ENCODE assay signal across 24 cellular contexts in genomic region chr6:149158076-149158475, GRCh38.
DNase-seq lines count a peak whose midpoint lies in the region; ATAC-seq, FAIRE-seq and TF ChIP-seq lines count a peak whose summit lies in the region.
"Had no signal": no experiment of that assay in that cellular context is flagged by ENCODE, and none has a peak within 500 bp of the region (broad histone marks: within the 10 kb centered on the region; RNA-seq: fewer than 3 reads in every experiment).

No MANE protein-coding gene starts in this region.

- H3F3A ChIP-seq in GM23338 (replicated peaks; ENCODE audit: low read depth) (no peaks in the 10 kb centered on the region), neural progenitor cell (ENCODE audit: low read depth) (no peaks in the 10 kb centered on the region)

- no peak overlapping the region for H2BK12ac ChIP-seq in H1 (ENCODE audit: low read depth, low read length)

- intact Hi-C loops in Right ventricle myocardium superior (cut with DNase I), result no loop called here

- no peak for FAIRE-seq in H1 (lab: Jason Lieb, UNC)
- FAIRE-seq: A204.1, D721Med, G401.6, GM12891, GM19239 had no signal

- TF ChIP-seq EP300 in H1 (IDR thresholded peaks at IDR 0.05; ENCODE audit: borderline replicate concordance in 1 of 2, low read depth in 2 of 2, low read length in 2 of 2), result no peak

- 93% methylated on average over 6 of the region's 6 CpGs for WGBS in HUES64
- 92% methylated on average over 6 of the region's 6 CpGs; no CpG with 5 or more reads in 1 of the 2 experiments for WGBS in H1 (ENCODE audit: extremely low coverage in 1 of 2, insufficient coverage in 1 of 2, insufficient read length in 1 of 2, insufficient replicate concordance in 2 of 2, low coverage in 1 of 2, low lambda C conversion rate in 2 of 2, missing lambda C conversion rate in 1 of 2), 2 experiments

- no peak overlapping the region for H4K5ac ChIP-seq in H1 (ENCODE audit: insufficient read length, low read depth, low read length)

- H3K4ac ChIP-seq in H1 (replicated peaks; ENCODE audit: insufficient read length, low read depth, low read length), result no peak overlapping the region

- H3K27me3 Mint-ChIP-seq in GM23338 (ENCODE audit: insufficient read depth, low read depth, poor library complexity), result peaks cover 4% of the 10 kb centered on the region
- peaks cover 2% of the 10 kb centered on the region for H3K27me3 Mint-ChIP-seq in neural progenitor cell (ENCODE audit: insufficient read depth, low read depth)
- no peaks in the 10 kb centered on the region for H3K27me3 Mint-ChIP-seq in T-cell
- H3K27me3 Mint-ChIP-seq: B cell; CD4-positive, alpha-beta T cell had no signal

- H4K20me1 ChIP-seq in GM23338 (replicated peaks; ENCODE audit: insufficient read depth) (no peaks in the 10 kb centered on the region), H1 (replicated peaks in 1 of 2; ENCODE audit: control insufficient read depth in 1 of 2, insufficient read depth in 2 of 2, low read length in 2 of 2) (no peaks in the 10 kb centered on the region), neural progenitor cell (ENCODE audit: low read depth) (no peaks in the 10 kb centered on the region)
- H4K20me1 ChIP-seq: BLaER1 treated with 17β-estradiol and CSF1 and Interleukin-3, amounts not matched to agents 10 nM and 100 nM had no signal

- peak overlapping the region; percentile 30; the same call in 1 of the 2 replicates for H4K8ac ChIP-seq in H1 (ENCODE audit: extremely low read depth, insufficient read depth, low read length)

- H3K4me3 Mint-ChIP-seq in GM23338 (no peak overlapping the region), neural progenitor cell (no peak overlapping the region), T-cell (no peak overlapping the region)
- H3K4me3 Mint-ChIP-seq: B cell; CD4-positive, alpha-beta T cell; CD8-positive, alpha-beta T cell had no signal

- H3K4me1 ChIP-seq in GM23338 (ENCODE audit: insufficient read depth) (peaks cover 16% of the 10 kb centered on the region), HUES64 (ENCODE audit: insufficient read depth, low read length) (peaks cover 16% of the 10 kb centered on the region; the same call in 1 of the 2 replicates), H1 (replicated peaks in 1 of 4; ENCODE audit: control insufficient read depth in 3 of 4, insufficient read depth in 4 of 4, low read length in 3 of 4) (peaks cover 0 to 7% (median 2%) of the 10 kb centered on the region in 4 experiments; a peak in 2 of 7 replicates), neural progenitor cell (peaks cover 6% of the 10 kb centered on the region)

- no peaks in the 10 kb centered on the region for H3K36me3 ChIP-seq in GM23338 (ENCODE audit: insufficient read depth)
- H3K36me3 ChIP-seq in HUES64 (ENCODE audit: insufficient read depth, low read length), result no peaks in the 10 kb centered on the region
- no peaks in the 10 kb centered on the region for H3K36me3 ChIP-seq in H1 (ENCODE audit: control insufficient read depth in 2 of 4, insufficient read depth in 4 of 4, low read length in 3 of 4)
- H3K36me3 ChIP-seq in neural progenitor cell, result no peaks in the 10 kb centered on the region
- H3K36me3 ChIP-seq in MG63, result no peaks in the 10 kb centered on the region
- H3K36me3 ChIP-seq: BLaER1 treated with 17β-estradiol and CSF1 and Interleukin-3, amounts not matched to agents 10 nM and 100 nM had no signal

- H3K14ac ChIP-seq in H1 (ENCODE audit: insufficient read length), result no peak overlapping the region

- H4K91ac ChIP-seq in H1 (replicated peaks; ENCODE audit: insufficient read length, low read length), result no peak overlapping the region

- H3K9me2 ChIP-seq in GM23338 (ENCODE audit: insufficient read depth), result peaks cover 8% of the 10 kb centered on the region; the same call in 1 of the 2 replicates

- H3K27me3 ChIP-seq in GM23338 (ENCODE audit: insufficient read depth), result no peaks in the 10 kb centered on the region
- H3K27me3 ChIP-seq in HUES64 (ENCODE audit: insufficient read depth, low read length), result no peaks in the 10 kb centered on the region
- no peaks in the 10 kb centered on the region for H3K27me3 ChIP-seq in H1 (replicated peaks in 1 of 4; ENCODE audit: control insufficient read depth in 3 of 4, extremely low read depth in 1 of 4, insufficient read depth in 3 of 4, low read length in 3 of 4)
- H3K27me3 ChIP-seq in neural progenitor cell, result no peaks in the 10 kb centered on the region
- H3K27me3 ChIP-seq in MG63, result no peaks in the 10 kb centered on the region
- H3K27me3 ChIP-seq: BLaER1 treated with 17β-estradiol and CSF1 and Interleukin-3, amounts not matched to agents 10 nM and 100 nM had no signal

- no peaks in the 10 kb centered on the region for H3K23me2 ChIP-seq in H1 (ENCODE audit: low read depth, low read length)

- no peak overlapping the region for H3K18ac ChIP-seq in H1 (ENCODE audit: extremely low read depth, low read length)

- no peak overlapping the region for H3K56ac ChIP-seq in H1 (replicated peaks; ENCODE audit: insufficient read length, low read depth, low read length)

- DNase-seq in GM23338 (ENCODE audit: low spot score) (no peak), H1 (ENCODE audit: low read depth in 1 of 2, low spot score in 2 of 2) (no peak), neural progenitor cell (ENCODE audit: low spot score) (no peak), T-cell (no peak), Right ventricle myocardium superior (no peak), MG63 (no peak)
- DNase-seq: 8988T; ACHN; AML-193; Caco-2; Calu3; CD4-positive, alpha-beta T cell; CD8-positive, alpha-beta T cell; DMS79 treated with DMSO at 0.1 percent for 48 hours; GF-D8 had no signal

- H3K4me3 ChIP-seq in GM23338 (no peak overlapping the region), HUES64 (ENCODE audit: low read length) (no peak overlapping the region), H1 (ENCODE audit: extremely low read depth in 1 of 4, insufficient read depth in 2 of 4, low read depth in 3 of 4, low read length in 4 of 4) (no peak overlapping the region), neural progenitor cell (no peak overlapping the region), MG63 (no peak overlapping the region)
- H3K4me3 ChIP-seq: BLaER1 treated with 17β-estradiol and CSF1 and Interleukin-3, amounts not matched to agents 10 nM and 100 nM had no signal

- no peaks in the 10 kb centered on the region for H3K9me3 ChIP-seq in HUES64 (ENCODE audit: insufficient read depth, low read depth, low read length)
- no peaks in the 10 kb centered on the region for H3K9me3 ChIP-seq in H1 (ENCODE audit: insufficient read depth in 2 of 2, low read depth in 1 of 2, low read length in 1 of 2)
- H3K9me3 ChIP-seq in neural progenitor cell (ENCODE audit: low read depth), result no peaks in the 10 kb centered on the region
- no peaks in the 10 kb centered on the region for H3K9me3 ChIP-seq in MG63
- H3K9me3 ChIP-seq: Caco-2 had no signal

- POLR2A ChIA-PET in H1 (lab: Charles Lee; ENCODE audit: partially characterized antibody) (no interaction called here), T-cell (lab: Charles Lee) (no interaction called here)

- no peaks in the 10 kb centered on the region for H3K79me1 ChIP-seq in H1 (ENCODE audit: low read depth, low read length)

- TF ChIP-seq CTCF in GM23338 (conservative IDR thresholded peaks at IDR 0.05; ENCODE audit: low read depth in 2 of 2) (no peak), H1 (IDR thresholded peaks at IDR 0.05; ENCODE audit: control extremely low read depth in 1 of 3, insufficient read depth in 1 of 3, low read depth in 1 of 3, low read length in 3 of 3) (no peak), neural progenitor cell (IDR thresholded peaks at IDR 0.05) (no peak)

- H3K9ac ChIP-seq in HUES64 (ENCODE audit: low read depth, low read length) (no peak overlapping the region), H1 (replicated peaks in 1 of 4; ENCODE audit: extremely low read depth in 1 of 4, low read depth in 3 of 4, low read length in 3 of 4) (no peak overlapping the region; a peak in 3 of 7 replicates), neural progenitor cell (no peak overlapping the region)
- H3K9ac ChIP-seq: BLaER1 treated with 17β-estradiol and CSF1 and Interleukin-3, amounts not matched to agents 10 nM and 100 nM had no signal

- H3K36me3 Mint-ChIP-seq in GM23338 (ENCODE audit: low read depth) (no peaks in the 10 kb centered on the region), neural progenitor cell (no peaks in the 10 kb centered on the region), T-cell (peaks cover 24% of the 10 kb centered on the region)
- H3K36me3 Mint-ChIP-seq: CD8-positive, alpha-beta T cell had no signal

- CTCF ChIA-PET in H1 (lab: Charles Lee; ENCODE audit: partially characterized antibody), result interaction anchor here (0.9 to 1.2 kb wide), 4 partner anchors 10 to 70 kb away, joined by 3 read pairs; no protein-coding TSS in a partner anchor
- CTCF ChIA-PET in T-cell (lab: Charles Lee), result interaction anchor here in 1 of 2 donors (0.7 kb wide), 1 partner anchor 8 kb away, joined by 4 read pairs; no protein-coding TSS in a partner anchor

- H3K4me1 Mint-ChIP-seq in GM23338 (peaks cover 14% of the 10 kb centered on the region), neural progenitor cell (peaks cover 4% of the 10 kb centered on the region), T-cell (peaks cover 19 to 26% (median 24%) of the 10 kb centered on the region in 3 donors)

- H3K27ac Mint-ChIP-seq in GM23338, result no peak overlapping the region
- H3K27ac Mint-ChIP-seq in neural progenitor cell, result no peak overlapping the region
- no peak overlapping the region for H3K27ac Mint-ChIP-seq in T-cell
- H3K27ac Mint-ChIP-seq: B cell; CD4-positive, alpha-beta T cell; CD8-positive, alpha-beta T cell had no signal

- H3K79me2 ChIP-seq in GM23338 (replicated peaks; ENCODE audit: insufficient read depth), result no peaks in the 10 kb centered on the region
- H3K79me2 ChIP-seq in H1 (ENCODE audit: control insufficient read depth in 1 of 2, insufficient read depth in 2 of 2, low read length in 2 of 2), result no peaks in the 10 kb centered on the region
- no peaks in the 10 kb centered on the region for H3K79me2 ChIP-seq in neural progenitor cell (ENCODE audit: low read depth)

- no peak overlapping the region for H2BK120ac ChIP-seq in H1 (replicated peaks; ENCODE audit: low read depth, low read length)

- TF ChIP-seq POLR2A in H1 (IDR thresholded peaks at IDR 0.05; ENCODE audit: control extremely low read depth in 1 of 2, low read depth in 2 of 2, low read length in 2 of 2), result no peak

- H2AFZ ChIP-seq in GM23338 (peak overlapping the region; percentile 57; the same call in 1 of the 2 replicates), H1 (ENCODE audit: low read length) (peak overlapping the region; percentile 65; the same call in 1 of the 2 replicates), neural progenitor cell (replicated peaks) (peak overlapping the region; percentile 21)

- ATAC-seq in GM23338 (no peak), T-cell (replicated peaks in 1 of 4) (no peak), Right ventricle myocardium superior (ENCODE audit: poor library complexity) (no peak)
- ATAC-seq: CD8-positive, alpha-beta T cell had no signal

- peaks cover 2% of the 10 kb centered on the region; the same call in 1 of the 3 replicates for H3K9me3 Mint-ChIP-seq in GM23338
- H3K9me3 Mint-ChIP-seq in neural progenitor cell, result peaks cover 2% of the 10 kb centered on the region
- peaks cover 0 to 4% (median 3%) of the 10 kb centered on the region in 3 donors for H3K9me3 Mint-ChIP-seq in T-cell
- H3K9me3 Mint-ChIP-seq: CD4-positive, alpha-beta T cell had no signal

- H3K27ac ChIP-seq in GM23338 (ENCODE audit: low read depth) (no peak overlapping the region), HUES64 (ENCODE audit: low read depth, low read length) (peak overlapping the region; percentile 8; the same call in 1 of the 2 replicates), H1 (ENCODE audit: low read depth, low read length) (no peak overlapping the region), neural progenitor cell (no peak overlapping the region)
- H3K27ac ChIP-seq: BLaER1 treated with 17β-estradiol and CSF1 and Interleukin-3, amounts not matched to agents 10 nM and 100 nM; C4-2B had no signal

- H2BK15ac ChIP-seq in H1 (ENCODE audit: low read length), result no peak overlapping the region

- H3K4me2 ChIP-seq in GM23338, result peak overlapping the region; percentile 29
- H3K4me2 ChIP-seq in H1 (ENCODE audit: insufficient read depth in 1 of 2, low read depth in 2 of 2, low read length in 2 of 2), result peak overlapping the region; percentile 14 to 25; a peak in 1 of 4 replicates
- no peak overlapping the region for H3K4me2 ChIP-seq in neural progenitor cell

- H3K23ac ChIP-seq in H1 (ENCODE audit: insufficient read length), result no peak overlapping the region

- H2AK5ac ChIP-seq in H1 (ENCODE audit: low read depth, low read length), result no peak overlapping the region

- H2BK5ac ChIP-seq in H1 (ENCODE audit: low read depth, low read length), result no peak overlapping the region

- TF ChIP-seq RAD21 in H1 (IDR thresholded peaks at IDR 0.05 in 1 of 2, conservative IDR thresholded peaks at IDR 0.05 in 1 of 2; ENCODE audit: low read depth in 2 of 2, low read length in 2 of 2), result no peak

- H2BK20ac ChIP-seq in H1 (ENCODE audit: low read length), result no peak overlapping the region
